In genomic region chr16:3194792-3195191, GRCh38 we compare ENCODE assay signal across 1 cellular context.
TF ChIP-seq lines count a peak whose summit lies in the region.

No MANE protein-coding gene starts in this region.

TF ChIP-seq in K562, 482 proteins besides CTCF, POLR2A, EP300 and RAD21 (continues in another document):
- TF ChIP-seq ZNF589 (CRISPR knock-in tag; IDR thresholded peaks at IDR 0.05; ENCODE audit: low read depth), result no peak
- TF ChIP-seq TEAD4 (IDR thresholded peaks at IDR 0.05; ENCODE audit: low read length), result peak; percentile 60; the same call in 1 of the 2 replicates
- no peak for TF ChIP-seq TEAD4 (CRISPR knock-in tag; IDR thresholded peaks at IDR 0.05; ENCODE audit: borderline replicate concordance)
- TF ChIP-seq ZBTB40 (IDR thresholded peaks at IDR 0.05), result no peak
- TF ChIP-seq ZBTB40 (CRISPR knock-in tag; IDR thresholded peaks at IDR 0.05), result no peak
- TF ChIP-seq POLR3A (IDR thresholded peaks at IDR 0.05; ENCODE audit: borderline replicate concordance, extremely low read depth, insufficient read depth, insufficient read length), result no peak
- TF ChIP-seq ZNF3 (CRISPR knock-in tag; IDR thresholded peaks at IDR 0.05), result no peak
- peak; percentile 97 for TF ChIP-seq NFIC (IDR thresholded peaks at IDR 0.05)
- no peak for TF ChIP-seq MXI1 (IDR thresholded peaks at IDR 0.05; ENCODE audit: low read depth, low read length)
- TF ChIP-seq HDAC1 (IDR thresholded peaks at IDR 0.05), result peak in 1 of 2 experiments; percentile 47; a peak in 1 of 4 replicates
- TF ChIP-seq TRIM24 (IDR thresholded peaks at IDR 0.05), result peak in 1 of 2 experiments; percentile 57; a peak in 1 of 4 replicates
- no peak for TF ChIP-seq TEAD1 (CRISPR knock-in tag; IDR thresholded peaks at IDR 0.05)
- peak; percentile 77 for TF ChIP-seq CBFA2T2 (conservative IDR thresholded peaks at IDR 0.05)
- TF ChIP-seq PKNOX1 (IDR thresholded peaks at IDR 0.05), result peak; percentile 75
- no peak for TF ChIP-seq NBN (IDR thresholded peaks at IDR 0.05; ENCODE audit: low read depth)
- no peak for TF ChIP-seq RAD51 (IDR thresholded peaks at IDR 0.05; ENCODE audit: borderline replicate concordance, low read depth)
- TF ChIP-seq ZNF347 (CRISPR knock-in tag; IDR thresholded peaks at IDR 0.05; ENCODE audit: low read depth), result no peak
- 0 out of 2 replicates have a peak, but pooled peaks have one; percentile 23 for TF ChIP-seq MTA3 (IDR thresholded peaks at IDR 0.05; ENCODE audit: borderline replicate concordance)
- TF ChIP-seq BRD4 (IDR thresholded peaks at IDR 0.05), result no peak
- no peak for TF ChIP-seq CLOCK (CRISPR knock-in tag; IDR thresholded peaks at IDR 0.05; ENCODE audit: borderline replicate concordance)
- TF ChIP-seq SPI1 (IDR thresholded peaks at IDR 0.05; ENCODE audit: borderline replicate concordance, low read depth, low read length), result no peak
- TF ChIP-seq TCF3 (CRISPR knock-in tag; IDR thresholded peaks at IDR 0.05), result peak; percentile 61; the same call in 1 of the 2 replicates
- TF ChIP-seq MEIS2 (IDR thresholded peaks at IDR 0.05; ENCODE audit: partially characterized antibody), result no peak
- peak; percentile 84 for TF ChIP-seq ARID1B (IDR thresholded peaks at IDR 0.05)
- peak; percentile 25; the same call in 1 of the 2 replicates for TF ChIP-seq CXXC5 (CRISPR knock-in tag; IDR thresholded peaks at IDR 0.05)
- no peak for TF ChIP-seq HNRNPLL (IDR thresholded peaks at IDR 0.05; ENCODE audit: low read depth, low read length, poor library complexity, severe bottlenecking)
- peak; percentile 60; the same call in 1 of the 2 replicates for TF ChIP-seq POLR2AphosphoS5 (IDR thresholded peaks at IDR 0.05; ENCODE audit: control insufficient read depth, insufficient read depth, low read depth, low read length)
- TF ChIP-seq E2F6 (IDR thresholded peaks at IDR 0.05; ENCODE audit: borderline replicate concordance in 1 of 2, extremely low read depth in 1 of 2, insufficient read depth in 1 of 2, insufficient read length in 1 of 2, low read depth in 1 of 2, low read length in 1 of 2, poor library complexity in 1 of 2, severe bottlenecking in 1 of 2), result no peak
- peak; percentile 61 for TF ChIP-seq DPF2 (IDR thresholded peaks at IDR 0.05)
- TF ChIP-seq ZNF398 (CRISPR knock-in tag; IDR thresholded peaks at IDR 0.05), result no peak
- no peak for TF ChIP-seq FOXM1 (IDR thresholded peaks at IDR 0.05; ENCODE audit: low read depth)
- TF ChIP-seq FOXM1 (CRISPR knock-in tag; IDR thresholded peaks at IDR 0.05; ENCODE audit: low read depth), result no peak
- TF ChIP-seq ZNF695 (CRISPR knock-in tag; IDR thresholded peaks at IDR 0.05), result no peak
- no peak for TF ChIP-seq MYC (IDR thresholded peaks at IDR 0.05; ENCODE audit: low read depth, low read length)
- TF ChIP-seq MYC (CRISPR knock-in tag; IDR thresholded peaks at IDR 0.05; ENCODE audit: borderline replicate concordance, low read depth), result no peak
- TF ChIP-seq ERF (CRISPR knock-in tag; IDR thresholded peaks at IDR 0.05), result no peak
- no peak for TF ChIP-seq CGGBP1 (CRISPR knock-in tag; IDR thresholded peaks at IDR 0.05)
- TF ChIP-seq CREB1 (IDR thresholded peaks at IDR 0.05), result no peak
- TF ChIP-seq CREB1 (CRISPR knock-in tag; IDR thresholded peaks at IDR 0.05), result no peak
- TF ChIP-seq BCLAF1 (IDR thresholded peaks at IDR 0.05; ENCODE audit: borderline replicate concordance in 1 of 2, control insufficient read depth in 1 of 2, low read depth in 2 of 2, low read length in 1 of 2), result no peak
- no peak for TF ChIP-seq PTBP1 (IDR thresholded peaks at IDR 0.05; ENCODE audit: low read depth, low read length)
- TF ChIP-seq SNRNP70 (optimal IDR thresholded peaks at IDR 0.05; ENCODE audit: low read depth, low read length), result no peak
